Comparison of ENCODE assay signal across 20 cellular contexts in the genomic region with DNA sequence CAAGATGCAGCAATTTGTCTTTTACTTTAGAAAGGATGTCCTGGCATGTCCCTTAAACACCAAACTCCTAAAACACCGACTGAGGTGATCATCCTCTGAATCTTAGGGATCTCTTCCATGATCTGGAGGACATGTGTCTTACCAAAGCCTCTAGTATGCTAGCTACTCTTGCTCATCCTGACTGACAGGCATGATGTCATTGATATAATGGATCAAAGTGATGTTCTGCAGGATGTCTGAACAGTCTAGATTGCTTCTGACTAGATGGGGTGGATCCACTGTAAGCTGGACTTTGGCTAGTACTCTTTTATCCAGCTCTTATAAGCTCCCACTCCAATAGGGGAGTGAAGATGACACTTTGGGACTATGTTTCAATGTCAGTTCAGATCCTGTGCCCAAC.
"Had no signal": no experiment of that assay in that cellular context is flagged by ENCODE, and none has a peak within 500 bp of the region (broad histone marks: within the 10 kb centered on the region; RNA-seq: fewer than 3 reads in every experiment).

No MANE protein-coding gene starts in this region.

- H3K4me1 ChIP-seq: left ventricle myocardium inferior, lower lobe of right lung, psoas muscle had no signal

- H3K79me2 ChIP-seq: parathyroid adenoma had no signal

- H3K27ac ChIP-seq: heart left ventricle, left ventricle myocardium inferior, lower lobe of right lung, parathyroid adenoma, psoas muscle, stomach, thoracic aorta had no signal

- FAIRE-seq: frontal cortex, islet of Langerhans had no signal

- H3K36me3 ChIP-seq: heart left ventricle, left ventricle myocardium inferior, lower lobe of right lung, stomach, thoracic aorta had no signal

- H3K27me3 ChIP-seq: heart left ventricle, stomach had no signal

- H3K4me3 ChIP-seq: heart left ventricle, left ventricle myocardium inferior, lower lobe of right lung, psoas muscle, stomach, thoracic aorta had no signal

- H3K9ac ChIP-seq: parathyroid adenoma had no signal

- ATAC-seq: heart left ventricle; lower lobe of right lung; naive thymus-derived CD4-positive, alpha-beta T cell; psoas muscle; sciatic nerve had no signal

- DNase-seq: heart left ventricle; hypothalamus; left ventricle myocardium inferior; lower lobe of right lung; mesenchymal stem cell; midbrain; naive thymus-derived CD4-positive, alpha-beta T cell; nephron progenitor cell; psoas muscle; retina; stimulated activated CD4-positive, alpha-beta T cell treated with anti-CD3 and anti-CD28 coated beads, Interleukin-2, amount 100 ng/mL, for 24 hours; stimulated activated naive CD4-positive, alpha-beta T cell; stomach; substantia nigra; trophoblast cell had no signal

- H3K9me3 ChIP-seq: heart left ventricle, left ventricle myocardium inferior, lower lobe of right lung, psoas muscle, stomach, thoracic aorta had no signal

- H2AFZ ChIP-seq: parathyroid adenoma had no signal
